ENCODE assay signal across 8 cellular contexts in the genomic region with DNA sequence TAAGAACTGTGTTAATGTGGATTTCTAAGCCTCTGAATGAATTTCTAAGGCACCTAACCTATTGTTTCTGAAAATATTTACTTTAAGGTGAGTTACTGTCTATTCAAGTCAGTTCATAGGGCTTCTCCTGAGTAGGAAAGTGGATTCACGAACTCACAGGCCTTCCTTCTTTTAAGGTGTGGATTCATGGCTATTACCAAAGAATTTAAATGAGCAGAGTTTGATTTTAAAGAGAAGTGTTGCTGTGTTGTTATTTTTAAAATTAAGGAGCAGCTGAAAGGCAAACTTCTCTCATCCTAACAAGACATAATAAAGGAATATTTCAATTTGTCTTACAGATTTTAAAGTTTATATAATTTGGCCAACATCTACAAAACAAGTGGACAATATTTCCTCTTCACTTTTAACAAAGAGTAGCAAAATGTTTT. TPM values are rescaled to one million over a fixed set of nuclear protein-coding genes. Genes with fewer than 3 reads are reported as not detected.
DNase-seq lines count a peak whose midpoint lies in the region; ATAC-seq and TF ChIP-seq lines count a peak whose summit lies in the region.

No MANE protein-coding gene starts in this region.

- WGBS in stomach, 5 donors, result 0% methylated on average over 1 of the region's 1 CpG

- DNase-seq in AG04449 (ENCODE audit: low read depth, low spot score) (peak; percentile 26), fibroblast of lung (ENCODE audit: low read depth in 2 of 2) (no peak), stomach (no peak), nephron progenitor cell (no peak), H4 (ENCODE audit: low spot score) (no peak), glutamatergic neuron (no peak)

- H3K4me1 Mint-ChIP-seq in nephron progenitor cell (peaks cover 5% of the 10 kb centered on the region), glutamatergic neuron (ENCODE audit: low read depth, unreplicated experiment) (peaks cover 26% of the 10 kb centered on the region)

- no peak for TF ChIP-seq CTCF in AG04449 (IDR thresholded peaks at IDR 0.05; ENCODE audit: insufficient read depth, low read length, missing control alignments)
- TF ChIP-seq CTCF in KMS-11 (conservative IDR thresholded peaks at IDR 0.05; ENCODE audit: low read depth, low read length), result no peak
- no peak for TF ChIP-seq CTCF in fibroblast of lung (conservative IDR thresholded peaks at IDR 0.05 in 1 of 2, IDR thresholded peaks at IDR 0.05 in 1 of 2; ENCODE audit: low read depth in 1 of 2, low read length in 2 of 2)
- no peak for TF ChIP-seq CTCF in stomach (IDR thresholded peaks at IDR 0.05)
- TF ChIP-seq CTCF in nephron progenitor cell (IDR thresholded peaks at IDR 0.05), result no peak
- TF ChIP-seq CTCF in glutamatergic neuron (IDR thresholded peaks at IDR 0.05; ENCODE audit: partially characterized antibody, unreplicated experiment), result no peak

- no peaks in the 10 kb centered on the region for H4K20me1 ChIP-seq in KMS-11 (ENCODE audit: insufficient read depth)
- H4K20me1 ChIP-seq in fibroblast of lung (ENCODE audit: control insufficient read depth, extremely low read depth, insufficient read depth, low read length), result no peaks in the 10 kb centered on the region

- H3K4me1 ChIP-seq in KMS-11 (ENCODE audit: low read depth, poor library complexity, severe bottlenecking) (peaks cover 4% of the 10 kb centered on the region), fibroblast of lung (ENCODE audit: control insufficient read depth, extremely low read depth, insufficient read depth, low read length) (peaks cover 7% of the 10 kb centered on the region), stomach (peaks cover 40 to 60% (median 52%) of the 10 kb centered on the region in 4 donors)

- no peak overlapping the region for H3K27ac Mint-ChIP-seq in nephron progenitor cell
- H3K27ac Mint-ChIP-seq in glutamatergic neuron (ENCODE audit: unreplicated experiment), result no peak overlapping the region

- H3K79me2 ChIP-seq in KMS-11 (ENCODE audit: insufficient read depth, low read depth) (no peaks in the 10 kb centered on the region), fibroblast of lung (ENCODE audit: control insufficient read depth, insufficient read depth, low read length) (peaks cover 47% of the 10 kb centered on the region)

- H3K9me3 ChIP-seq in fibroblast of lung (ENCODE audit: control insufficient read depth, insufficient read depth, low read depth, low read length) (no peaks in the 10 kb centered on the region), stomach (no peaks in the 10 kb centered on the region)

- H3K4me3 Mint-ChIP-seq in nephron progenitor cell (no peak overlapping the region), glutamatergic neuron (ENCODE audit: unreplicated experiment) (no peak overlapping the region)

- CTCF ChIA-PET in AG04449 (lab: Yijun Ruan, JAX), result interaction anchor here (0.8 to 7.6 kb wide), 7 partner anchors 13 to 139 kb away, joined by 3 to 87 read pairs (median 3); no protein-coding TSS in a partner anchor

- no peak for TF ChIP-seq EP300 in stomach (IDR thresholded peaks at IDR 0.05)

- no peaks in the 10 kb centered on the region for H3K27me3 ChIP-seq in KMS-11 (ENCODE audit: insufficient read depth, low read depth)
- H3K27me3 ChIP-seq in fibroblast of lung (ENCODE audit: control insufficient read depth, insufficient read depth, low read length), result no peaks in the 10 kb centered on the region
- H3K27me3 ChIP-seq in stomach, result no peaks in the 10 kb centered on the region

- H3K27me3 Mint-ChIP-seq in nephron progenitor cell (ENCODE audit: low read depth, poor library complexity) (no peaks in the 10 kb centered on the region), glutamatergic neuron (ENCODE audit: unreplicated experiment) (peaks cover 1% of the 10 kb centered on the region)

- H3K27ac ChIP-seq in KMS-11 (peak overlapping the region; percentile 62; the same call in 1 of the 2 replicates), fibroblast of lung (ENCODE audit: insufficient read depth, low read length) (peak overlapping the region; percentile 97), stomach (peak overlapping the region in 4 of 5 donors; percentile 86 to 93 (median 93))

- no peak for TF ChIP-seq POLR2A in stomach (IDR thresholded peaks at IDR 0.05)

- H3K9ac ChIP-seq in KMS-11 (peak overlapping the region; percentile 64), fibroblast of lung (ENCODE audit: insufficient read depth, low read length) (peak overlapping the region; percentile 96)

- H3K4me3 ChIP-seq in AG04449 (ENCODE audit: low read depth, low read length) (peak overlapping the region; percentile 98), KMS-11 (IDR thresholded peaks at IDR 0.05; ENCODE audit: insufficient read depth, low read depth, low read length) (no peak overlapping the region), fibroblast of lung (replicated peaks in 1 of 4; ENCODE audit: control extremely low read depth in 1 of 4, insufficient read depth in 1 of 4, low read depth in 3 of 4, low read length in 4 of 4) (peak overlapping the region; percentile 96 to 99 (median 99)), stomach (peak overlapping the region; percentile 84 to 98 (median 89))

- H2AFZ ChIP-seq in KMS-11 (ENCODE audit: low read depth), result peak overlapping the region; percentile 92
- peak overlapping the region; percentile 87 for H2AFZ ChIP-seq in fibroblast of lung (ENCODE audit: low read length)

- peak; percentile 42 for ATAC-seq in GM21528 (IDR thresholded peaks at IDR 0.05; ENCODE audit: low FRiP score, unreplicated experiment)

- H3K36me3 Mint-ChIP-seq in nephron progenitor cell (ENCODE audit: low read depth) (peaks cover 29% of the 10 kb centered on the region), glutamatergic neuron (ENCODE audit: unreplicated experiment) (peaks cover 4% of the 10 kb centered on the region)

- intact Hi-C loops in stomach (cut with DNase I; ENCODE audit: low total_unique reads), result no loop called here

- H3K4me2 ChIP-seq in KMS-11 (peak overlapping the region; percentile 58), fibroblast of lung (ENCODE audit: extremely low read depth, insufficient read depth, low read length) (peak overlapping the region; percentile 96)

- no peaks in the 10 kb centered on the region for H3K36me3 ChIP-seq in KMS-11 (ENCODE audit: insufficient read depth)
- H3K36me3 ChIP-seq in fibroblast of lung (ENCODE audit: control insufficient read depth, insufficient read depth, low read length), result peaks cover 2% of the 10 kb centered on the region
- H3K36me3 ChIP-seq in stomach, result peaks cover 0 to 4% (median 0%) of the 10 kb centered on the region in 4 donors

- H3K9me3 Mint-ChIP-seq in nephron progenitor cell (no peaks in the 10 kb centered on the region), glutamatergic neuron (ENCODE audit: unreplicated experiment) (peaks cover 4% of the 10 kb centered on the region)

- POLR2A ChIA-PET in AG04449 (lab: Yijun Ruan, JAX), result interaction anchor here (0.6 to 1.9 kb wide), 4 partner anchors 14 to 310 kb away, joined by 3 to 7 read pairs (median 4); partner anchors contain the start of gene TSPYL1

RNA-seq across cellular contexts. Expression of gene TSPYL4, which starts 0.4 kb away (rescaled TPM):
- total RNA-seq in fibroblast of lung (3.9 and 5.3 TPM in 2 replicates), stomach (10 to 100 TPM in 2 of 5 donors, 1 to 10 TPM in 3; 2.3 to 33.5 (median 8.7) TPM), glutamatergic neuron (ENCODE audit: unreplicated experiment) (81.3 TPM)
- polyA plus RNA-seq in fibroblast of lung (21.6 and 25.0 TPM in 2 replicates), stomach (10 to 100 TPM in 1 of 3 donors, 1 to 10 TPM in 2; 5.8 to 10.4 (median 9.5) TPM)
- 14.6 and 17.2 TPM in 2 replicates for polyA plus RNA-seq in fibroblast of lung (2012)
- 27.7 and 28.2 TPM in 2 replicates for polyA minus RNA-seq in fibroblast of lung (ENCODE audit: low replicate concordance)
- 5.8 and 6.3 TPM in 2 replicates for total RNA-seq in H4 (2014; rRNA removed; shearing (Covaris generic))

RNA-seq across cellular contexts. Expression of gene TSPYL1, which starts 25.4 kb away (rescaled TPM):
- total RNA-seq in fibroblast of lung (83.0 and 93.0 TPM in 2 replicates), stomach (10 to 100 TPM in 4 of 5 donors, 1 to 10 TPM in 1; 2.9 to 77.1 (median 33.5) TPM), glutamatergic neuron (ENCODE audit: unreplicated experiment) (63.3 TPM)
- polyA plus RNA-seq in fibroblast of lung (73.6 and 82.0 TPM in 2 replicates), stomach (10 to 100 TPM; 19.6 to 30.7 (median 25.7) TPM)
- 61.7 and 66.1 TPM in 2 replicates for polyA plus RNA-seq in fibroblast of lung (2012)
- polyA minus RNA-seq in fibroblast of lung (ENCODE audit: low replicate concordance), result 64.2 and 82.9 TPM in 2 replicates
- 38.4 and 39.9 TPM in 2 replicates for total RNA-seq in H4 (2014; rRNA removed; shearing (Covaris generic))
